Comparison of ENCODE assay signal across 1 cellular context in the genomic region with DNA sequence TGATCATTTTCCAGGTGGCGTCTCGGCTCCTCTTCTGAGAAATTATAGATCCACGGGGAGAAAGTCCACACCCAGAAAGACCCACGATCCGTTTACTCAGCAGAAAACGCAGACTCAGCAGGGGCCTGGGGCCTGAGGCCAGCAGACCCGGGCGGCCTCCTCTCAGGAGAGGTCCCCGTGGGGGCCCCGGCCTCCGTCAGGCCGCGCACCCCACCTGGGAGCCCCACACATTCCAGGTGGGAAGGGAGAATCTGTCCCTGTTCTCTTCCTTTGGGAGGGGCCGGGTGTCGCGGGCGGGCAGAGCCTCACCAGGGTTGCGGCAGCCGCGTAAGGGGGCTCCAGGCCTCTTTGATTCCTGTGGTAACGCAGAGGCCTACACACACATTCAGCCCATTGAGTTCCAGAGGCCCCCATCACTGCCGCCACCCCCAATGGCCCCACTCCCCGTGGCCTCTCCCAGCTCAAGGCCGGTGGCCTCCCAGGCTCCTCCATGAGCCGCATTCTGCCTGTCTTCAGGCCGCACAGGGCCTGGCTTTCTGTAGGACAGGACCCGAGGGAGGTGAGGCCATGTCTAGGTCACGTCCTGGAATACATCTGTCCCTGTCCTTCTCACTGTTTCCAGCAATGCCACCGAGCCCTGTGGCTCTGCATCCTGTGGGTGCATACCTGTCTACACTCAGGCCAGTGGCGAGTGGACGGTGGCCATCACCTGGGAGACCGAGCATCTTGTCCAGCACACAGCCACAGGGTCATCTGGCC.
TF ChIP-seq lines count a peak whose summit lies in the region.

No MANE protein-coding gene starts in this region.

TF ChIP-seq in HepG2, 621 proteins besides CTCF, POLR2A, EP300 and RAD21:
- TF ChIP-seq ZBTB42 (CRISPR knock-in tag; IDR thresholded peaks at IDR 0.05) (no peak), MAFF (IDR thresholded peaks at IDR 0.05; ENCODE audit: low read depth, low read length) (peak; percentile 57; the same call in 1 of the 2 replicates), RAD51 (IDR thresholded peaks at IDR 0.05; ENCODE audit: borderline replicate concordance) (no peak), ZNF652 (CRISPR knock-in tag; IDR thresholded peaks at IDR 0.05; ENCODE audit: borderline replicate concordance, low read depth) (no peak), EED (CRISPR knock-in tag; IDR thresholded peaks at IDR 0.05) (0 out of 2 replicates have a peak, but pooled peaks have one; percentile 17), ZNF274 (CRISPR knock-in tag; IDR thresholded peaks at IDR 0.05) (peak; percentile 12; the same call in 1 of the 2 replicates), POGK (CRISPR knock-in tag; conservative IDR thresholded peaks at IDR 0.05) (no peak), MATR3 (CRISPR knock-in tag; IDR thresholded peaks at IDR 0.05) (no peak), SPEN (CRISPR knock-in tag; IDR thresholded peaks at IDR 0.05; ENCODE audit: low read depth) (peak; percentile 36; the same call in 1 of the 2 replicates), ZNF687 (CRISPR knock-in tag; IDR thresholded peaks at IDR 0.05) (peak; percentile 9), KMT2A (CRISPR knock-in tag; IDR thresholded peaks at IDR 0.05) (0 out of 2 replicates have a peak, but pooled peaks have one; percentile 27), HOXA3 (CRISPR knock-in tag; IDR thresholded peaks at IDR 0.05) (0 out of 2 replicates have a peak, but pooled peaks have one; percentile 27), ZNF143 (CRISPR knock-in tag; IDR thresholded peaks at IDR 0.05) (no peak), DR1 (CRISPR knock-in tag; IDR thresholded peaks at IDR 0.05) (no peak), HNRNPLL (IDR thresholded peaks at IDR 0.05; ENCODE audit: low read depth, low read length, poor library complexity, severe bottlenecking) (peak; percentile 23), ZNF280B (CRISPR knock-in tag; IDR thresholded peaks at IDR 0.05; ENCODE audit: borderline replicate concordance) (0 out of 2 replicates have a peak, but pooled peaks have one; percentile 25), ZNF501 (CRISPR knock-in tag; IDR thresholded peaks at IDR 0.05) (peak; percentile 40; the same call in 1 of the 2 replicates), ZBTB38 (CRISPR knock-in tag; IDR thresholded peaks at IDR 0.05) (0 out of 2 replicates have a peak, but pooled peaks have one; percentile 39), ZFY (CRISPR knock-in tag; IDR thresholded peaks at IDR 0.05) (peak; percentile 13; the same call in 1 of the 2 replicates), U2AF1 (optimal IDR thresholded peaks at IDR 0.05; ENCODE audit: low read depth, low read length) (peak; percentile 8), SAP130 (CRISPR knock-in tag; IDR thresholded peaks at IDR 0.05; ENCODE audit: low read depth) (peak; percentile 14; the same call in 1 of the 2 replicates), ZNF577 (CRISPR knock-in tag; IDR thresholded peaks at IDR 0.05; ENCODE audit: borderline replicate concordance, low read depth) (no peak), ZNF879 (CRISPR knock-in tag; IDR thresholded peaks at IDR 0.05) (no peak), ZNF574 (CRISPR knock-in tag; IDR thresholded peaks at IDR 0.05) (peak; percentile 19; the same call in 1 of the 2 replicates), FOXP1 (IDR thresholded peaks at IDR 0.05) (no peak), FOXP1 (CRISPR knock-in tag; IDR thresholded peaks at IDR 0.05) (no peak), ZNF598 (CRISPR knock-in tag; IDR thresholded peaks at IDR 0.05; ENCODE audit: borderline replicate concordance) (0 out of 2 replicates have a peak, but pooled peaks have one; percentile 0), MAFK (conservative IDR thresholded peaks at IDR 0.05 in 1 of 2, IDR thresholded peaks at IDR 0.05 in 1 of 2; ENCODE audit: low read length in 2 of 2) (peak; percentile 67 to 69), ZKSCAN5 (CRISPR knock-in tag; IDR thresholded peaks at IDR 0.05) (no peak), POLR2AphosphoS2 (IDR thresholded peaks at IDR 0.05; ENCODE audit: low read depth, low read length) (peak; percentile 63; the same call in 1 of the 2 replicates)
- TF ChIP-seq, protein P1, sequence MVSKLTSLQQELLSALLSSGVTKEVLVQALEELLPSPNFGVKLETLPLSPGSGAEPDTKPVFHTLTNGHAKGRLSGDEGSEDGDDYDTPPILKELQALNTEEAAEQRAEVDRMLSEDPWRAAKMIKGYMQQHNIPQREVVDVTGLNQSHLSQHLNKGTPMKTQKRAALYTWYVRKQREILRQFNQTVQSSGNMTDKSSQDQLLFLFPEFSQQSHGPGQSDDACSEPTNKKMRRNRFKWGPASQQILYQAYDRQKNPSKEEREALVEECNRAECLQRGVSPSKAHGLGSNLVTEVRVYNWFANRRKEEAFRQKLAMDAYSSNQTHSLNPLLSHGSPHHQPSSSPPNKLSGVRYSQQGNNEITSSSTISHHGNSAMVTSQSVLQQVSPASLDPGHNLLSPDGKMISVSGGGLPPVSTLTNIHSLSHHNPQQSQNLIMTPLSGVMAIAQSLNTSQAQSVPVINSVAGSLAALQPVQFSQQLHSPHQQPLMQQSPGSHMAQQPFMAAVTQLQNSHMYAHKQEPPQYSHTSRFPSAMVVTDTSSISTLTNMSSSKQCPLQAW (CRISPR knock-in tag; IDR thresholded peaks at IDR 0.05) = 0 out of 2 replicates have a peak, but pooled peaks have one; percentile 3
- TF ChIP-seq, protein P2, sequence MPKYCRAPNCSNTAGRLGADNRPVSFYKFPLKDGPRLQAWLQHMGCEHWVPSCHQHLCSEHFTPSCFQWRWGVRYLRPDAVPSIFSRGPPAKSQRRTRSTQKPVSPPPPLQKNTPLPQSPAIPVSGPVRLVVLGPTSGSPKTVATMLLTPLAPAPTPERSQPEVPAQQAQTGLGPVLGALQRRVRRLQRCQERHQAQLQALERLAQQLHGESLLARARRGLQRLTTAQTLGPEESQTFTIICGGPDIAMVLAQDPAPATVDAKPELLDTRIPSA (CRISPR knock-in tag; IDR thresholded peaks at IDR 0.05; ENCODE audit: borderline replicate concordance) = no peak
- TF ChIP-seq, protein P3, sequence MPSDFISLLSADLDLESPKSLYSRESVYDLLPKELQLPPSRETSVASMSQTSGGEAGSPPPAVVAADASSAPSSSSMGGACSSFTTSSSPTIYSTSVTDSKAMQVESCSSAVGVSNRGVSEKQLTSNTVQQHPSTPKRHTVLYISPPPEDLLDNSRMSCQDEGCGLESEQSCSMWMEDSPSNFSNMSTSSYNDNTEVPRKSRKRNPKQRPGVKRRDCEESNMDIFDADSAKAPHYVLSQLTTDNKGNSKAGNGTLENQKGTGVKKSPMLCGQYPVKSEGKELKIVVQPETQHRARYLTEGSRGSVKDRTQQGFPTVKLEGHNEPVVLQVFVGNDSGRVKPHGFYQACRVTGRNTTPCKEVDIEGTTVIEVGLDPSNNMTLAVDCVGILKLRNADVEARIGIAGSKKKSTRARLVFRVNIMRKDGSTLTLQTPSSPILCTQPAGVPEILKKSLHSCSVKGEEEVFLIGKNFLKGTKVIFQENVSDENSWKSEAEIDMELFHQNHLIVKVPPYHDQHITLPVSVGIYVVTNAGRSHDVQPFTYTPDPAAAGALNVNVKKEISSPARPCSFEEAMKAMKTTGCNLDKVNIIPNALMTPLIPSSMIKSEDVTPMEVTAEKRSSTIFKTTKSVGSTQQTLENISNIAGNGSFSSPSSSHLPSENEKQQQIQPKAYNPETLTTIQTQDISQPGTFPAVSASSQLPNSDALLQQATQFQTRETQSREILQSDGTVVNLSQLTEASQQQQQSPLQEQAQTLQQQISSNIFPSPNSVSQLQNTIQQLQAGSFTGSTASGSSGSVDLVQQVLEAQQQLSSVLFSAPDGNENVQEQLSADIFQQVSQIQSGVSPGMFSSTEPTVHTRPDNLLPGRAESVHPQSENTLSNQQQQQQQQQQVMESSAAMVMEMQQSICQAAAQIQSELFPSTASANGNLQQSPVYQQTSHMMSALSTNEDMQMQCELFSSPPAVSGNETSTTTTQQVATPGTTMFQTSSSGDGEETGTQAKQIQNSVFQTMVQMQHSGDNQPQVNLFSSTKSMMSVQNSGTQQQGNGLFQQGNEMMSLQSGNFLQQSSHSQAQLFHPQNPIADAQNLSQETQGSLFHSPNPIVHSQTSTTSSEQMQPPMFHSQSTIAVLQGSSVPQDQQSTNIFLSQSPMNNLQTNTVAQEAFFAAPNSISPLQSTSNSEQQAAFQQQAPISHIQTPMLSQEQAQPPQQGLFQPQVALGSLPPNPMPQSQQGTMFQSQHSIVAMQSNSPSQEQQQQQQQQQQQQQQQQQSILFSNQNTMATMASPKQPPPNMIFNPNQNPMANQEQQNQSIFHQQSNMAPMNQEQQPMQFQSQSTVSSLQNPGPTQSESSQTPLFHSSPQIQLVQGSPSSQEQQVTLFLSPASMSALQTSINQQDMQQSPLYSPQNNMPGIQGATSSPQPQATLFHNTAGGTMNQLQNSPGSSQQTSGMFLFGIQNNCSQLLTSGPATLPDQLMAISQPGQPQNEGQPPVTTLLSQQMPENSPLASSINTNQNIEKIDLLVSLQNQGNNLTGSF (CRISPR knock-in tag; IDR thresholded peaks at IDR 0.05) = no peak
